11 cellular contexts compared by ENCODE assay signal in the genomic region with DNA sequence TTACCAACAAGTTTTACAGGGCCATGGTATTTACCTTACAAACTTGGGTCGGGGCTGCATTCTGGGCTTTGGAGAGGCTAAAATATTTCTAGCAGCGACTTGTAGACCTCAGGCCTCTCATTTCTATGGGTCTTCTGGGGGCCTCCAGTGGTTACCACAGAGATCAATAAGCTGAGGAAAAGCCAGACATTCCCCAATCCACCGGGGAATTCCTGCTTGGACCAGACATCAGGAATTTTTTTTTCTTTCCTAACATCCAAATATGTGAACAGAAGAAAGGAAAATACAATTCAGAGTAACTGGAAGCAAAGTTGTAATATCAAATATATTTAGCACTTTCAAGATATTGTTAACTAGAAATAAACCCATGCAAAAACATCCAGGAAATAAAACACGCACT. TPM values are rescaled to one million over a fixed set of nuclear protein-coding genes. Genes with fewer than 3 reads are reported as not detected.
DNase-seq lines count a peak whose midpoint lies in the region; TF ChIP-seq lines count a peak whose summit lies in the region.
"Had no signal": no experiment of that assay in that cellular context is flagged by ENCODE, and none has a peak within 500 bp of the region (broad histone marks: within the 10 kb centered on the region; RNA-seq: fewer than 3 reads in every experiment).

No MANE protein-coding gene starts in this region.

- in situ Hi-C loops in HAP-1 (cut with MboI; ENCODE audit: low sequenced_read_pairs) = no loop called here
- in situ Hi-C loops in astrocyte of the spinal cord (cut with HindIII; ENCODE audit: low sequenced_read_pairs) = no loop called here

- H3K27me3 ChIP-seq in HAP-1 (ENCODE audit: low read depth) = no peaks in the 10 kb centered on the region

- H3K9me3 ChIP-seq in HAP-1 (no peaks in the 10 kb centered on the region), iPS-18c (ENCODE audit: control insufficient read depth, insufficient read depth, low read length) (peaks cover 2% of the 10 kb centered on the region)

- peaks cover 5% of the 10 kb centered on the region; the same call in 1 of the 2 replicates for H3K4me1 ChIP-seq in HAP-1

- H3K4me3 ChIP-seq in HAP-1 (peak overlapping the region; percentile 59), astrocyte of the spinal cord (ENCODE audit: low read depth, low read length) (peak overlapping the region; percentile 71), iPS-18c (ENCODE audit: insufficient read depth, low read depth, low read length) (peak overlapping the region; percentile 78; the same call in 1 of the 2 replicates), skeletal muscle cell (ENCODE audit: low read depth, low read length) (peak overlapping the region; percentile 76)

- no peak for TF ChIP-seq CTCF in astrocyte of the spinal cord (IDR thresholded peaks at IDR 0.05; ENCODE audit: low read depth, low read length)

- H3K36me3 ChIP-seq in HAP-1 (replicated peaks) = peaks cover 17% of the 10 kb centered on the region

- DNase-seq in HAP-1 (ENCODE audit: low spot score in 2 of 2) (peak; percentile 39 to 43), astrocyte of the spinal cord (ENCODE audit: low read depth, low spot score) (peak; percentile 9), skeletal muscle cell (ENCODE audit: low read depth) (no peak), NOMO-1 treated with dmso at 0.1 percent for 144 hours (lab: John Stamatoyannopoulos, UW; ENCODE audit: unreplicated experiment) (no peak), EL (no peak), SK-N-DZ (ENCODE audit: low spot score) (no peak), NCI-H1092 treated with DMSO at 0.1 percent for 48 hours (lab: John Stamatoyannopoulos, UW) (no peak)
- DNase-seq: activated CD4-positive, alpha-beta T cell treated with anti-CD3 and anti-CD28 coated beads, Interleukin-2, amount 50 U/mL, for 48 hours; naive thymus-derived CD8-positive, alpha-beta T cell; NCI-H2171 had no signal

RNA-seq across cellular contexts. Expression of gene DZIP1, which starts 1.5 kb away (rescaled TPM):
- polyA plus RNA-seq in SK-N-DZ (2014; cell fraction: cytosol; rRNA removed) = 25.5 and 27.2 TPM in 2 replicates
- 47.6 and 48.7 TPM in 2 replicates for polyA plus RNA-seq in SK-N-DZ (2014; cell fraction: nucleus; rRNA removed)
- polyA plus RNA-seq: naive thymus-derived CD8-positive, alpha-beta T cell had no signal

RNA-seq across cellular contexts. Expression of gene DNAJC3, which starts 33.9 kb away (rescaled TPM):
- 7.1 and 9.2 TPM in 2 replicates for polyA plus RNA-seq in SK-N-DZ (2014; cell fraction: cytosol; rRNA removed)
- polyA plus RNA-seq in SK-N-DZ (2014; cell fraction: nucleus; rRNA removed) = 3.3 and 4.7 TPM in 2 replicates

Comparison
In these comparisons a context has a peak if more than half of its experiments do, and no peak if none do; other contexts are left out.
1. DNase-seq: peak in HAP-1 (2 of 2) and astrocyte of the spinal cord (single experiment); none in skeletal muscle cell (single experiment), NOMO-1 treated with dmso at 0.1 percent for 144 hours (single experiment), EL (single experiment), SK-N-DZ (single experiment) and NCI-H1092 treated with DMSO at 0.1 percent for 48 hours (single experiment).
2. Peak in every context shown above with its lines, with median percentiles within 50 percentile points of each other: H3K4me3 ChIP-seq.